ENCODE assay signal across 1 cellular context in the genomic region with DNA sequence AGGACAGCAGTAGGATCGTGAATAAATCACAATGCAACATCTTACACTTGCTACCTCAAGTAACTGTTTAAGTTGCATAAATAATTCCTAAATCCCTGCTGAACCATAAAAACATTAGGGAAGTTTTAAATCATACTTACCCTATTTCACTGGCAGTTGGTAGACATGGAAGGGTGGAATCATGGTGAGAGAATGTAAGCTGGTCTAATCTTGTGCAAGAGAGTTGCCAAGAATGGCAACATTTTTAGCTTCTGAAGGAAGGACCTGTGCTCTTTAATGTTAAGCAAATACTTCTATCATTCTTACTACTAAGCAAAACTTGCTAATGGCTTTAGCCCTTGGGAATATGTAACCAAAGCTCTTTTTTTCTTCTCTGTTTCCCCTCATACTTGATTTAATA.
TF ChIP-seq lines count a peak whose summit lies in the region.

No MANE protein-coding gene starts in this region.

TF ChIP-seq in GM12878, 131 proteins besides CTCF, POLR2A, EP300 and RAD21 (continued from another document):
- TF ChIP-seq MTA2 (IDR thresholded peaks at IDR 0.05; ENCODE audit: low read depth) = no peak
- TF ChIP-seq MEF2A (IDR thresholded peaks at IDR 0.05; ENCODE audit: insufficient read depth, low read depth, low read length) = no peak
- TF ChIP-seq, protein P1, sequence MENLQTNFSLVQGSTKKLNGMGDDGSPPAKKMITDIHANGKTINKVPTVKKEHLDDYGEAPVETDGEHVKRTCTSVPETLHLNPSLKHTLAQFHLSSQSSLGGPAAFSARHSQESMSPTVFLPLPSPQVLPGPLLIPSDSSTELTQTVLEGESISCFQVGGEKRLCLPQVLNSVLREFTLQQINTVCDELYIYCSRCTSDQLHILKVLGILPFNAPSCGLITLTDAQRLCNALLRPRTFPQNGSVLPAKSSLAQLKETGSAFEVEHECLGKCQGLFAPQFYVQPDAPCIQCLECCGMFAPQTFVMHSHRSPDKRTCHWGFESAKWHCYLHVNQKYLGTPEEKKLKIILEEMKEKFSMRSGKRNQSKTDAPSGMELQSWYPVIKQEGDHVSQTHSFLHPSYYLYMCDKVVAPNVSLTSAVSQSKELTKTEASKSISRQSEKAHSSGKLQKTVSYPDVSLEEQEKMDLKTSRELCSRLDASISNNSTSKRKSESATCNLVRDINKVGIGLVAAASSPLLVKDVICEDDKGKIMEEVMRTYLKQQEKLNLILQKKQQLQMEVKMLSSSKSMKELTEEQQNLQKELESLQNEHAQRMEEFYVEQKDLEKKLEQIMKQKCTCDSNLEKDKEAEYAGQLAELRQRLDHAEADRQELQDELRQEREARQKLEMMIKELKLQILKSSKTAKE (IDR thresholded peaks at IDR 0.05; ENCODE audit: low read depth, poor library complexity, severe bottlenecking) = no peak
- TF ChIP-seq, protein P2, sequence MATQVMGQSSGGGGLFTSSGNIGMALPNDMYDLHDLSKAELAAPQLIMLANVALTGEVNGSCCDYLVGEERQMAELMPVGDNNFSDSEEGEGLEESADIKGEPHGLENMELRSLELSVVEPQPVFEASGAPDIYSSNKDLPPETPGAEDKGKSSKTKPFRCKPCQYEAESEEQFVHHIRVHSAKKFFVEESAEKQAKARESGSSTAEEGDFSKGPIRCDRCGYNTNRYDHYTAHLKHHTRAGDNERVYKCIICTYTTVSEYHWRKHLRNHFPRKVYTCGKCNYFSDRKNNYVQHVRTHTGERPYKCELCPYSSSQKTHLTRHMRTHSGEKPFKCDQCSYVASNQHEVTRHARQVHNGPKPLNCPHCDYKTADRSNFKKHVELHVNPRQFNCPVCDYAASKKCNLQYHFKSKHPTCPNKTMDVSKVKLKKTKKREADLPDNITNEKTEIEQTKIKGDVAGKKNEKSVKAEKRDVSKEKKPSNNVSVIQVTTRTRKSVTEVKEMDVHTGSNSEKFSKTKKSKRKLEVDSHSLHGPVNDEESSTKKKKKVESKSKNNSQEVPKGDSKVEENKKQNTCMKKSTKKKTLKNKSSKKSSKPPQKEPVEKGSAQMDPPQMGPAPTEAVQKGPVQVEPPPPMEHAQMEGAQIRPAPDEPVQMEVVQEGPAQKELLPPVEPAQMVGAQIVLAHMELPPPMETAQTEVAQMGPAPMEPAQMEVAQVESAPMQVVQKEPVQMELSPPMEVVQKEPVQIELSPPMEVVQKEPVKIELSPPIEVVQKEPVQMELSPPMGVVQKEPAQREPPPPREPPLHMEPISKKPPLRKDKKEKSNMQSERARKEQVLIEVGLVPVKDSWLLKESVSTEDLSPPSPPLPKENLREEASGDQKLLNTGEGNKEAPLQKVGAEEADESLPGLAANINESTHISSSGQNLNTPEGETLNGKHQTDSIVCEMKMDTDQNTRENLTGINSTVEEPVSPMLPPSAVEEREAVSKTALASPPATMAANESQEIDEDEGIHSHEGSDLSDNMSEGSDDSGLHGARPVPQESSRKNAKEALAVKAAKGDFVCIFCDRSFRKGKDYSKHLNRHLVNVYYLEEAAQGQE (IDR thresholded peaks at IDR 0.05; ENCODE audit: low read depth, low read length) = no peak
- TF ChIP-seq, protein P3, sequence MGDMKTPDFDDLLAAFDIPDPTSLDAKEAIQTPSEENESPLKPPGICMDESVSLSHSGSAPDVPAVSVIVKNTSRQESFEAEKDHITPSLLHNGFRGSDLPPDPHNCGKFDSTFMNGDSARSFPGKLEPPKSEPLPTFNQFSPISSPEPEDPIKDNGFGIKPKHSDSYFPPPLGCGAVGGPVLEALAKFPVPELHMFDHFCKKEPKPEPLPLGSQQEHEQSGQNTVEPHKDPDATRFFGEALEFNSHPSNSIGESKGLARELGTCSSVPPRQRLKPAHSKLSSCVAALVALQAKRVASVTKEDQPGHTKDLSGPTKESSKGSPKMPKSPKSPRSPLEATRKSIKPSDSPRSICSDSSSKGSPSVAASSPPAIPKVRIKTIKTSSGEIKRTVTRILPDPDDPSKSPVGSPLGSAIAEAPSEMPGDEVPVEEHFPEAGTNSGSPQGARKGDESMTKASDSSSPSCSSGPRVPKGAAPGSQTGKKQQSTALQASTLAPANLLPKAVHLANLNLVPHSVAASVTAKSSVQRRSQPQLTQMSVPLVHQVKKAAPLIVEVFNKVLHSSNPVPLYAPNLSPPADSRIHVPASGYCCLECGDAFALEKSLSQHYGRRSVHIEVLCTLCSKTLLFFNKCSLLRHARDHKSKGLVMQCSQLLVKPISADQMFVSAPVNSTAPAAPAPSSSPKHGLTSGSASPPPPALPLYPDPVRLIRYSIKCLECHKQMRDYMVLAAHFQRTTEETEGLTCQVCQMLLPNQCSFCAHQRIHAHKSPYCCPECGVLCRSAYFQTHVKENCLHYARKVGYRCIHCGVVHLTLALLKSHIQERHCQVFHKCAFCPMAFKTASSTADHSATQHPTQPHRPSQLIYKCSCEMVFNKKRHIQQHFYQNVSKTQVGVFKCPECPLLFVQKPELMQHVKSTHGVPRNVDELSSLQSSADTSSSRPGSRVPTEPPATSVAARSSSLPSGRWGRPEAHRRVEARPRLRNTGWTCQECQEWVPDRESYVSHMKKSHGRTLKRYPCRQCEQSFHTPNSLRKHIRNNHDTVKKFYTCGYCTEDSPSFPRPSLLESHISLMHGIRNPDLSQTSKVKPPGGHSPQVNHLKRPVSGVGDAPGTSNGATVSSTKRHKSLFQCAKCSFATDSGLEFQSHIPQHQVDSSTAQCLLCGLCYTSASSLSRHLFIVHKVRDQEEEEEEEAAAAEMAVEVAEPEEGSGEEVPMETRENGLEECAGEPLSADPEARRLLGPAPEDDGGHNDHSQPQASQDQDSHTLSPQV (IDR thresholded peaks at IDR 0.05) = no peak
- TF ChIP-seq, protein P4, sequence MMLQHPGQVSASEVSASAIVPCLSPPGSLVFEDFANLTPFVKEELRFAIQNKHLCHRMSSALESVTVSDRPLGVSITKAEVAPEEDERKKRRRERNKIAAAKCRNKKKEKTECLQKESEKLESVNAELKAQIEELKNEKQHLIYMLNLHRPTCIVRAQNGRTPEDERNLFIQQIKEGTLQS (IDR thresholded peaks at IDR 0.05; ENCODE audit: borderline replicate concordance, extremely low read depth, low read depth, low read length) = no peak
- TF ChIP-seq CHD2 (IDR thresholded peaks at IDR 0.05; ENCODE audit: borderline replicate concordance, low read depth, low read length) = no peak
